Comparison of ENCODE assay signal across 16 cellular contexts in the genomic region with DNA sequence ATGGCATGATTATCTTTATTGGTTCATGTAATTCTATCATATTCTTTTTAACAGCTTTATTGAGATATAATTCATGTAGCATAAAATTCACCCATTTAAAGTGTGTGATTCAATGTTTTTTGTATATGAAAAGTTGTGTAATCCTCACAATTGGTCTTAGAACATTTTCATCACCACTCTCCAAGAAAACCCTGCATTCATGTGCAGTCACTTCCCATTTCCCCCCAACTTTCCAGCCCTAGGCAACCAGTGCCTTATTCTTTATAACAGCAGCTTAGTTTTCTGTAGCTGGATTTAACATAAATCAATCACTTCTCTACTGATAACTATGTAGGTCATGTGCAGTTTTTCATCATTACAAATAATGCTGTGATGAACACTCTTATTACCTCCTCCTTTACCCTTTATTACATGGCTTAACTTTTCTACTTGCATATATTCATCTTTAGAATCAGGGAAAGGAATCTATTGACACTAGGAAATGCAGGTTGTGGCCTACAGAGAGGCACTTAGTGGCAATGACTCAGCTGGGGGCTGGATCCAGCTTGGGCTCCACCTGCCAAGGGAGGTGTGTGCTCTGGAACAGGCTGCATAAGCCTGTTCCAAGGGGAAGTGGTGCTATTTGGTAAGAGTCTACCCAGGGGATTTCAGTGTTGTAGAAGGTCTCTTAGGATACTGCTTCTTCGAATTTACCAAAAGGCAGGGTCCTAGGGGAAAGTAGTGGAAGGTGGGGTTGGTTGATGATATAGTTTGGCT.
DNase-seq lines count a peak whose midpoint lies in the region; ATAC-seq, FAIRE-seq and TF ChIP-seq lines count a peak whose summit lies in the region.
"Had no signal": no experiment of that assay in that cellular context is flagged by ENCODE, and none has a peak within 500 bp of the region (broad histone marks: within the 10 kb centered on the region; RNA-seq: fewer than 3 reads in every experiment).

No MANE protein-coding gene starts in this region.

- no peaks in the 10 kb centered on the region for H3K27me3 ChIP-seq in hepatocyte
- no peaks in the 10 kb centered on the region for H3K27me3 ChIP-seq in CD4-positive, alpha-beta T cell (ENCODE audit: control insufficient read depth, insufficient read depth, low read length)

- H3K4me3 Mint-ChIP-seq in activated naive CD8-positive, alpha-beta T cell treated with anti-CD3 and anti-CD28 coated beads, Interleukin-2, amount 50 U/mL, for 24 hours = no peak overlapping the region
- H3K4me3 Mint-ChIP-seq in CD4-positive, alpha-beta T cell = no peak overlapping the region
- H3K4me3 Mint-ChIP-seq: activated CD4-positive, alpha-beta memory T cell treated with anti-CD3 and anti-CD28 coated beads, Interleukin-2, amount 10 ng/mL, durations not matched to agents 7 days and 5 days; H9; naive thymus-derived CD4-positive, alpha-beta T cell; T-helper 2 cell treated with Interferon-gamma antibody and Interleukin-4, amounts not matched to agents 5 μg/mL and 100 μg/mL, for 36 hours had no signal

- in situ Hi-C loops in astrocyte of the spinal cord (cut with HindIII; ENCODE audit: low sequenced_read_pairs) = no loop called here

- intact Hi-C loops in CD4-positive, alpha-beta T cell (cut with DNase I, micrococcal nuclease) = no loop called here

- DNase-seq in stimulated activated CD4-positive, alpha-beta T cell treated with anti-CD3 and anti-CD28 coated beads, Interleukin-1b, Interleukin-23, amount 100 ng/mL, for 48 hours = peak; percentile 1
- DNase-seq in stimulated activated CD4-positive, alpha-beta T cell treated with anti-CD3 and anti-CD28 coated beads, Interleukin-15, amount 100 ng/mL, for 24 hours = no peak
- DNase-seq in astrocyte of the spinal cord (ENCODE audit: low read depth, low spot score) (peak; percentile 33), hepatocyte (ENCODE audit: low spot score) (peak; percentile 22), urothelium cell line (ENCODE audit: low spot score) (peak; percentile 22), DMS 273 treated with DMSO at 0.1 percent for 48 hours (lab: John Stamatoyannopoulos, UW) (no peak)
- DNase-seq in activated naive CD8-positive, alpha-beta T cell treated with anti-CD3 and anti-CD28 coated beads, Interleukin-2, amount 50 U/mL, for 24 hours = no peak
- DNase-seq in CD4-positive, alpha-beta T cell = no peak
- DNase-seq: activated CD4-positive, alpha-beta memory T cell treated with anti-CD3 and anti-CD28 coated beads, Interleukin-2, amount 10 ng/mL, durations not matched to agents 7 days and 5 days; H9; naive thymus-derived CD4-positive, alpha-beta T cell; NCI-H446 treated with DMSO at 0.1 percent for 48 hours; stimulated activated naive CD4-positive, alpha-beta T cell treated with Interleukin-2 at 50 U/mL for 16 hours had no signal

- H3K4me3 ChIP-seq in astrocyte of the spinal cord (ENCODE audit: low read depth, low read length) = no peak overlapping the region
- H3K4me3 ChIP-seq in hepatocyte = no peak overlapping the region

- peaks cover 5% of the 10 kb centered on the region for H3K27me3 Mint-ChIP-seq in activated naive CD8-positive, alpha-beta T cell treated with anti-CD3 and anti-CD28 coated beads, Interleukin-2, amount 50 U/mL, for 24 hours
- no peaks in the 10 kb centered on the region for H3K27me3 Mint-ChIP-seq in CD4-positive, alpha-beta T cell
- H3K27me3 Mint-ChIP-seq: activated CD4-positive, alpha-beta memory T cell treated with anti-CD3 and anti-CD28 coated beads, Interleukin-2, amount 10 ng/mL, durations not matched to agents 7 days and 5 days had no signal

- no peaks in the 10 kb centered on the region for H3K9me2 ChIP-seq in hepatocyte (replicated peaks; ENCODE audit: insufficient read depth)

- H3K79me2 ChIP-seq in hepatocyte = no peaks in the 10 kb centered on the region

- no peak for TF ChIP-seq CTCF in astrocyte of the spinal cord (IDR thresholded peaks at IDR 0.05; ENCODE audit: low read depth, low read length)
- no peak for TF ChIP-seq CTCF in hepatocyte (IDR thresholded peaks at IDR 0.05; ENCODE audit: poor library complexity)
- no peak for TF ChIP-seq CTCF in CD4-positive, alpha-beta T cell (IDR thresholded peaks at IDR 0.05)

- H3K9me3 Mint-ChIP-seq in activated naive CD8-positive, alpha-beta T cell treated with anti-CD3 and anti-CD28 coated beads, Interleukin-2, amount 50 U/mL, for 24 hours = no peaks in the 10 kb centered on the region
- no peaks in the 10 kb centered on the region for H3K9me3 Mint-ChIP-seq in CD4-positive, alpha-beta T cell
- H3K9me3 Mint-ChIP-seq: H9 had no signal

- H3K4me1 Mint-ChIP-seq in activated naive CD8-positive, alpha-beta T cell treated with anti-CD3 and anti-CD28 coated beads, Interleukin-2, amount 50 U/mL, for 24 hours = no peaks in the 10 kb centered on the region
- H3K4me1 Mint-ChIP-seq in CD4-positive, alpha-beta T cell (ENCODE audit: low read depth) = no peaks in the 10 kb centered on the region
- H3K4me1 Mint-ChIP-seq: activated CD4-positive, alpha-beta memory T cell treated with anti-CD3 and anti-CD28 coated beads, Interleukin-2, amount 10 ng/mL, durations not matched to agents 7 days and 5 days; H9; naive thymus-derived CD4-positive, alpha-beta T cell had no signal

- no peaks in the 10 kb centered on the region for H3K9me3 ChIP-seq in hepatocyte (ENCODE audit: low read depth)
- H3K9me3 ChIP-seq in CD4-positive, alpha-beta T cell (ENCODE audit: control insufficient read depth, low read length) = no peaks in the 10 kb centered on the region

- no peak overlapping the region for H3K27ac Mint-ChIP-seq in activated naive CD8-positive, alpha-beta T cell treated with anti-CD3 and anti-CD28 coated beads, Interleukin-2, amount 50 U/mL, for 24 hours
- H3K27ac Mint-ChIP-seq in CD4-positive, alpha-beta T cell = no peak overlapping the region
- H3K27ac Mint-ChIP-seq: activated CD4-positive, alpha-beta memory T cell treated with anti-CD3 and anti-CD28 coated beads, Interleukin-2, amount 10 ng/mL, durations not matched to agents 7 days and 5 days; naive thymus-derived CD4-positive, alpha-beta T cell; T-helper 2 cell treated with Interferon-gamma antibody and Interleukin-4, amounts not matched to agents 5 μg/mL and 100 μg/mL, for 36 hours had no signal

- H3K4me1 ChIP-seq in hepatocyte (ENCODE audit: insufficient read depth) = no peaks in the 10 kb centered on the region

- FAIRE-seq in urothelium cell line (lab: Jason Lieb, UNC) = peak; percentile 55
- FAIRE-seq: G401.6, RCC 7860 had no signal

- no peaks in the 10 kb centered on the region for H3K36me3 Mint-ChIP-seq in activated naive CD8-positive, alpha-beta T cell treated with anti-CD3 and anti-CD28 coated beads, Interleukin-2, amount 50 U/mL, for 24 hours (ENCODE audit: low read depth)
- H3K36me3 Mint-ChIP-seq in CD4-positive, alpha-beta T cell (ENCODE audit: low read depth) = no peaks in the 10 kb centered on the region

- H3K4me2 ChIP-seq in hepatocyte = no peak overlapping the region

- ATAC-seq in activated naive CD8-positive, alpha-beta T cell treated with anti-CD3 and anti-CD28 coated beads, Interleukin-2, amount 50 U/mL, for 24 hours = no peak
- ATAC-seq in CD4-positive, alpha-beta T cell (ENCODE audit: poor library complexity) = no peak
- ATAC-seq: naive thymus-derived CD4-positive, alpha-beta T cell had no signal

- CTCF ChIA-PET in CD4-positive, alpha-beta T cell (lab: Charles Lee) = no interaction called here

- H2AFZ ChIP-seq in hepatocyte = no peak overlapping the region

- no peak overlapping the region for H3K27ac ChIP-seq in hepatocyte
- no peak overlapping the region for H3K27ac ChIP-seq in CD4-positive, alpha-beta T cell (ENCODE audit: low read depth, low read length)

- no peaks in the 10 kb centered on the region for H4K20me1 ChIP-seq in hepatocyte (ENCODE audit: insufficient read depth, poor library complexity, severe bottlenecking)

- POLR2A ChIA-PET in CD4-positive, alpha-beta T cell (lab: Charles Lee) = no interaction called here

- no peaks in the 10 kb centered on the region for H3K36me3 ChIP-seq in hepatocyte (replicated peaks; ENCODE audit: insufficient read depth, low read depth)

- 100% methylated on average over 1 of the region's 1 CpG for WGBS in hepatocyte (ENCODE audit: low lambda C conversion rate, missing lambda C conversion rate)

Comparison
In these comparisons a context has a peak if more than half of its experiments do, and no peak if none do; other contexts are left out.
1. DNase-seq: peak in stimulated activated CD4-positive, alpha-beta T cell treated with anti-CD3 and anti-CD28 coated beads, Interleukin-1b, Interleukin-23, amount 100 ng/mL, for 48 hours (single experiment), astrocyte of the spinal cord (single experiment), hepatocyte (single experiment) and urothelium cell line (single experiment); none in stimulated activated CD4-positive, alpha-beta T cell treated with anti-CD3 and anti-CD28 coated beads, Interleukin-15, amount 100 ng/mL, for 24 hours (single experiment), activated naive CD8-positive, alpha-beta T cell treated with anti-CD3 and anti-CD28 coated beads, Interleukin-2, amount 50 U/mL, for 24 hours (single experiment), CD4-positive, alpha-beta T cell (0 of 10) and DMS 273 treated with DMSO at 0.1 percent for 48 hours (single experiment).